ENCODE assay signal across 8 cellular contexts in genomic region chr2:174025271-174026121, GRCh38.
DNase-seq lines count a peak whose midpoint lies in the region; ATAC-seq and TF ChIP-seq lines count a peak whose summit lies in the region.

No MANE protein-coding gene starts in this region.

- ATAC-seq in heart right ventricle = peak; percentile 78 to 91 (median 84)
- ATAC-seq in sciatic nerve = peak; percentile 96
- no peak for ATAC-seq in natural killer cell
- no peak for ATAC-seq in HG02840 (IDR thresholded peaks at IDR 0.05; ENCODE audit: low FRiP score, unreplicated experiment)

- 10 to 12% methylated on average over 47 of the region's 47 CpGs for WGBS in GM23248 (ENCODE audit: low coverage in 1 of 2, low lambda C conversion rate in 2 of 2, missing lambda C conversion rate in 2 of 2), 2 experiments
- 50 to 52% methylated on average over 47 of the region's 47 CpGs for WGBS in heart right ventricle, 2 donors

- H3K9me2 ChIP-seq in GM23248 (ENCODE audit: insufficient read depth) = no peaks in the 10 kb centered on the region

- H3K36me3 ChIP-seq in GM23248 (ENCODE audit: low read depth) = no peaks in the 10 kb centered on the region
- no peaks in the 10 kb centered on the region for H3K36me3 ChIP-seq in WERI-Rb-1
- no peaks in the 10 kb centered on the region for H3K36me3 ChIP-seq in heart right ventricle

- TF ChIP-seq CTCF in WERI-Rb-1 (IDR thresholded peaks at IDR 0.05; ENCODE audit: low read depth, low read length) (no peak), heart right ventricle (IDR thresholded peaks at IDR 0.05) (no peak), natural killer cell (IDR thresholded peaks at IDR 0.05) (no peak)

- peaks cover 24% of the 10 kb centered on the region for H3K4me1 ChIP-seq in GM23248 (ENCODE audit: insufficient read depth)
- H3K4me1 ChIP-seq in heart right ventricle = peaks cover 13 to 83% (median 52%) of the 10 kb centered on the region in 9 donors

- no peak overlapping the region for H3K4me3 Mint-ChIP-seq in natural killer cell
- no peak overlapping the region for H3K4me3 Mint-ChIP-seq in activated CD4-positive, alpha-beta memory T cell treated with anti-CD3 and anti-CD28 coated beads for 36 hours

- peak overlapping the region; percentile 74 for H3K9ac ChIP-seq in GM23248

- no peaks in the 10 kb centered on the region for H3K9me3 Mint-ChIP-seq in natural killer cell
- peaks cover 14% of the 10 kb centered on the region for H3K9me3 Mint-ChIP-seq in activated CD4-positive, alpha-beta memory T cell treated with anti-CD3 and anti-CD28 coated beads for 36 hours

- H3K27me3 Mint-ChIP-seq in natural killer cell (ENCODE audit: low read depth in 2 of 2) = peaks cover 0 to 3% of the 10 kb centered on the region in 2 donors
- H3K27me3 Mint-ChIP-seq in activated CD4-positive, alpha-beta memory T cell treated with anti-CD3 and anti-CD28 coated beads for 36 hours = peaks cover 5% of the 10 kb centered on the region

- intact Hi-C loops in heart right ventricle (cut with DNase I) (loop anchor here in 3 of 10 donors (2.0 to 5.0 kb wide), 4 partner anchors 35 to 61 kb away; partner anchors contain the start of gene SP3 (in 2 of the 3)), sciatic nerve (cut with DNase I) (no loop called here), natural killer cell (cut with micrococcal nuclease) (no loop called here)
- intact Hi-C loops in activated CD4-positive, alpha-beta memory T cell treated with anti-CD3 and anti-CD28 coated beads for 36 hours (cut with micrococcal nuclease) = loop anchor here (2.0 kb wide), 1 partner anchor 21 kb away; no protein-coding TSS in a partner anchor

- peak overlapping the region; percentile 50 for H3K4me3 ChIP-seq in GM23248
- H3K4me3 ChIP-seq in WERI-Rb-1 (ENCODE audit: low read depth, low read length) = no peak overlapping the region
- H3K4me3 ChIP-seq in heart right ventricle = peak overlapping the region in 6 of 10 donors; percentile 4 to 26 (median 16)

- H3K27me3 ChIP-seq in GM23248 (replicated peaks; ENCODE audit: insufficient read depth) (no peaks in the 10 kb centered on the region), WERI-Rb-1 (ENCODE audit: insufficient read depth, low read depth, severe bottlenecking) (no peaks in the 10 kb centered on the region), heart right ventricle (no peaks in the 10 kb centered on the region)

- H3K79me2 ChIP-seq in GM23248 (ENCODE audit: insufficient read depth) = no peaks in the 10 kb centered on the region

- no peaks in the 10 kb centered on the region for H3K4me1 Mint-ChIP-seq in natural killer cell
- H3K4me1 Mint-ChIP-seq in activated CD4-positive, alpha-beta memory T cell treated with anti-CD3 and anti-CD28 coated beads for 36 hours (ENCODE audit: low read depth) = peaks cover 8% of the 10 kb centered on the region

- H3K9me3 ChIP-seq in GM23248 (ENCODE audit: low read depth) (no peaks in the 10 kb centered on the region), WERI-Rb-1 (ENCODE audit: severe bottlenecking) (no peaks in the 10 kb centered on the region), heart right ventricle (peaks cover 0 to 4% (median 0%) of the 10 kb centered on the region in 11 donors)

- H2AFZ ChIP-seq in GM23248 = peak overlapping the region; percentile 85

- POLR2A ChIA-PET in activated CD4-positive, alpha-beta memory T cell treated with anti-CD3 and anti-CD28 coated beads for 36 hours (lab: Charles Lee) = interaction anchor here (0.6 kb wide), 1 partner anchor 49 kb away, joined by 3 read pairs; no protein-coding TSS in a partner anchor

- no peak overlapping the region for H3K27ac Mint-ChIP-seq in natural killer cell
- no peak overlapping the region for H3K27ac Mint-ChIP-seq in activated CD4-positive, alpha-beta memory T cell treated with anti-CD3 and anti-CD28 coated beads for 36 hours

- peak overlapping the region; percentile 87 for H3K27ac ChIP-seq in GM23248
- H3K27ac ChIP-seq in WERI-Rb-1 = peak overlapping the region; percentile 18; the same call in 1 of the 2 replicates
- H3K27ac ChIP-seq in heart right ventricle = peak overlapping the region; percentile 72 to 92 (median 88)

- no peaks in the 10 kb centered on the region for H4K20me1 ChIP-seq in GM23248 (ENCODE audit: insufficient read depth)

- H3F3A ChIP-seq in GM23248 (ENCODE audit: insufficient read depth) = peaks cover 27% of the 10 kb centered on the region

- peak overlapping the region; percentile 63 for H3K4me2 ChIP-seq in GM23248 (ENCODE audit: unreplicated experiment)

- in situ Hi-C loops in GM23248 (cut with MboI) = no loop called here

- CTCF ChIA-PET in activated CD4-positive, alpha-beta memory T cell treated with anti-CD3 and anti-CD28 coated beads for 36 hours (lab: Charles Lee) = no interaction called here

- DNase-seq in GM23248 (peak; percentile 87), WERI-Rb-1 (no peak), heart right ventricle (peak; percentile 77 to 82), sciatic nerve (ENCODE audit: low spot score) (peak; percentile 83), natural killer cell (no peak), DMS79 treated with DMSO at 0.1 percent for 48 hours (lab: John Stamatoyannopoulos, UW) (no peak)
- DNase-seq in activated CD4-positive, alpha-beta memory T cell treated with anti-CD3 and anti-CD28 coated beads for 36 hours = no peak

- no peaks in the 10 kb centered on the region for H3K36me3 Mint-ChIP-seq in natural killer cell
- H3K36me3 Mint-ChIP-seq in activated CD4-positive, alpha-beta memory T cell treated with anti-CD3 and anti-CD28 coated beads for 36 hours = no peaks in the 10 kb centered on the region

Comparison
In these comparisons a context has a peak if more than half of its experiments do, and no peak if none do; other contexts are left out.
1. DNase-seq: peak in GM23248 (single experiment), heart right ventricle (2 of 2) and sciatic nerve (single experiment); none in WERI-Rb-1 (single experiment), natural killer cell (single experiment), activated CD4-positive, alpha-beta memory T cell treated with anti-CD3 and anti-CD28 coated beads for 36 hours (single experiment) and DMS79 treated with DMSO at 0.1 percent for 48 hours (single experiment).
2. H3K27ac ChIP-seq: peak in every context shown above with its lines; median percentile 88 in heart right ventricle; 87 in GM23248; 18 in WERI-Rb-1.
3. ATAC-seq: peak in heart right ventricle (8 of 8) and sciatic nerve (single experiment); none in natural killer cell (0 of 3) and HG02840 (single experiment).